ENCODE assay signal across 12 cellular contexts in the genomic region with DNA sequence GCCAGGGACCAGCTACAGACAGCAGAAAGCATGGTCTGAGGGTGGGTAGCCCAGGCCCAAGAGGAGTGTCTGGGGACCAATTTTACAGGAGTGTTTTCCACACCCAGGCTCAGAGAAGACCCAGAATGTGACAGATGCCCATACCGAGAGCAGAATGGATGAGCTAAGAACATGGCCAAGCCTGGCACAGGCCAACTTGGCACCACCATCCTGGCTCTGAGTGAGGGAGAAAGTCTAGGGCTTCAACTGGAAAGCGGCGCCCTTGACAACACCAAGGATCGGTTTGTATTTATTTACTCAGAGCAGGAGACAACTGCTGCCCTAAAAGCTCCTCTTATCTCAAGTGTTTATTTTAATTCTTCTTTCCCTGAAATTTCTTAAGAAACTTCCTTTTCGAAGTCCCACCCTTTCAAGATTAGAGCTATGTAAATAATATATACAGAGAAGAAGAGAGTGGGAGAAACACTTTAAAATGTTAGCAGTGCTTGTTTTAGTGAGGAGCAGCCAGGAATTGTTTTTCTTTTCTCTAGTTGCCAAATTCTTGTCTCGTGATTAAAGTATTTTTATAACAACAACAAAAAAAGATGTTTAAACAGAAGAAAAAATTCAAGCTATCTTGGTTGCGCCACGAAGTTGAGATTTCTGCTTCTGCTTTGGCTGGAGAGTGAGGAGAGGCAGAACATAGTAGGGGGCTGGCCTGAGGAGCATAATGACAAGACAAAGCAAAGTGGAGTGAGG. TPM values are rescaled to one million over a fixed set of nuclear protein-coding genes. Genes with fewer than 3 reads are reported as not detected.
A peak's percentile ranks its signal among the peaks of the same experiment; 100 is the strongest.
DNase-seq lines count a peak whose midpoint lies in the region; ATAC-seq and TF ChIP-seq lines count a peak whose summit lies in the region.
"Had no signal": no experiment of that assay in that cellular context is flagged by ENCODE, and none has a peak within 500 bp of the region (broad histone marks: within the 10 kb centered on the region; RNA-seq: fewer than 3 reads in every experiment).

No MANE protein-coding gene starts in this region.

- WGBS in GM23248 (ENCODE audit: low coverage in 1 of 2, low lambda C conversion rate in 2 of 2, missing lambda C conversion rate in 2 of 2), 2 experiments, result 24 to 26% methylated on average over 8 of the region's 8 CpGs

- H3K27me3 ChIP-seq in GM23248 (replicated peaks; ENCODE audit: insufficient read depth), result 0 out of 2 replicates have a peak, but pooled peaks cover 14% of the 10 kb centered on the region

- TF ChIP-seq POLR2A in GM18505 (IDR thresholded peaks at IDR 0.05; ENCODE audit: borderline replicate concordance, extremely low read depth, insufficient read depth, insufficient read length), result no peak

- H3K4me3 Mint-ChIP-seq in central memory CD8-positive, alpha-beta T cell, result no peak overlapping the region
- H3K4me3 Mint-ChIP-seq: activated T-cell treated with anti-CD3 and anti-CD28 coated beads, Interleukin-2, amount 50 U/mL, for 72 hours had no signal

- H3K79me2 ChIP-seq in GM23248 (ENCODE audit: insufficient read depth), result no peaks in the 10 kb centered on the region

- peak overlapping the region; percentile 46 for H3K4me2 ChIP-seq in GM23248 (ENCODE audit: unreplicated experiment)

- peaks cover 30% of the 10 kb centered on the region for H3F3A ChIP-seq in GM23248 (ENCODE audit: insufficient read depth)

- peaks cover 16% of the 10 kb centered on the region for H3K4me1 ChIP-seq in GM23248 (ENCODE audit: insufficient read depth)

- no peak for ATAC-seq in central memory CD8-positive, alpha-beta T cell (replicated peaks; ENCODE audit: extremely low read depth, poor library complexity, severe bottlenecking)
- ATAC-seq in GM18505 (IDR thresholded peaks at IDR 0.05; ENCODE audit: unreplicated experiment), result no peak
- ATAC-seq: activated T-cell treated with anti-CD3 and anti-CD28 coated beads, Interleukin-2, amount 50 U/mL, for 72 hours had no signal

- H3K4me3 ChIP-seq in GM23248, result 0 out of 2 replicates have a peak overlapping the region, but pooled peaks have one; percentile 6

- peak overlapping the region; percentile 16 for H3K27ac Mint-ChIP-seq in central memory CD8-positive, alpha-beta T cell (ENCODE audit: low read depth)
- H3K27ac Mint-ChIP-seq: activated T-cell treated with anti-CD3 and anti-CD28 coated beads, Interleukin-2, amount 50 U/mL, for 72 hours had no signal

- peaks cover 31% of the 10 kb centered on the region for H3K27me3 Mint-ChIP-seq in central memory CD8-positive, alpha-beta T cell

- H3K9me2 ChIP-seq in GM23248 (ENCODE audit: insufficient read depth), result no peaks in the 10 kb centered on the region

- H3K9me3 Mint-ChIP-seq in central memory CD8-positive, alpha-beta T cell, result no peaks in the 10 kb centered on the region
- H3K9me3 Mint-ChIP-seq: activated T-cell treated with anti-CD3 and anti-CD28 coated beads, Interleukin-2, amount 50 U/mL, for 72 hours had no signal

- peak overlapping the region; percentile 14 for H3K9ac ChIP-seq in GM23248

- in situ Hi-C loops in GM23248 (cut with MboI), result no loop called here

- DNase-seq in GM23248 (peak; percentile 69), iris pigment epithelial cell (ENCODE audit: low read depth) (peak; percentile 77), superior temporal gyrus (ENCODE audit: extremely low spot score) (peak; percentile 28), NCI-H82 treated with DMSO at 0.1 percent for 48 hours (lab: John Stamatoyannopoulos, UW; ENCODE audit: unreplicated experiment) (no peak)
- DNase-seq in central memory CD8-positive, alpha-beta T cell (ENCODE audit: low spot score in 2 of 2), result no peak
- DNase-seq in activated CD8-positive, alpha-beta memory T cell treated with anti-CD3 and anti-CD28 coated beads, Interleukin-2, amount 50 U/mL, for 4 hours, result no peak
- DNase-seq in activated T-cell treated with anti-CD3 and anti-CD28 coated beads, Interleukin-2, amount 50 U/mL, for 48 hours, result no peak
- DNase-seq: activated T-cell treated with anti-CD3 and anti-CD28 coated beads, Interleukin-2, amount 50 U/mL, for 72 hours; NCI-H345; T-helper 9 cell had no signal

- no peaks in the 10 kb centered on the region for H3K9me3 ChIP-seq in GM23248 (ENCODE audit: low read depth)

- no peaks in the 10 kb centered on the region for H3K36me3 ChIP-seq in GM23248 (ENCODE audit: low read depth)

- peaks cover 4% of the 10 kb centered on the region for H3K36me3 Mint-ChIP-seq in central memory CD8-positive, alpha-beta T cell (ENCODE audit: insufficient read depth)

- H3K27ac ChIP-seq in GM23248, result peak overlapping the region; percentile 61

- no peaks in the 10 kb centered on the region for H3K4me1 Mint-ChIP-seq in central memory CD8-positive, alpha-beta T cell

- H2AFZ ChIP-seq in GM23248, result no peak overlapping the region

- no peaks in the 10 kb centered on the region for H4K20me1 ChIP-seq in GM23248 (ENCODE audit: insufficient read depth)

RNA-seq across cellular contexts. Expression of gene TNXB, which starts 16.2 kb away (rescaled TPM):
- total RNA-seq in GM23248 (2014; rRNA removed; shearing (Covaris generic)), result 23.5 and 23.8 TPM in 2 replicates
- 5.2 TPM in 2 replicates for polyA plus RNA-seq in GM23248 (2016; fragmentation: Nextera tagmentation; extraction: Ambion mirVana)

RNA-seq across cellular contexts. Expression of gene ATF6B, which starts 35.1 kb away (rescaled TPM):
- 33.3 and 37.3 TPM in 2 replicates for total RNA-seq in GM23248 (2014; rRNA removed; shearing (Covaris generic))
- polyA plus RNA-seq in GM23248 (2016; fragmentation: Nextera tagmentation; extraction: Ambion mirVana), result 51.7 and 54.1 TPM in 2 replicates

RNA-seq across cellular contexts. Expression of gene FKBPL, which starts 37.2 kb away (rescaled TPM):
- total RNA-seq in GM23248 (2014; rRNA removed; shearing (Covaris generic)), result 2.9 and 5.3 TPM in 2 replicates
- 6.2 and 6.9 TPM in 2 replicates for polyA plus RNA-seq in GM23248 (2016; fragmentation: Nextera tagmentation; extraction: Ambion mirVana)

RNA-seq across cellular contexts. Expression of gene CYP21A2, which starts 54.7 kb away (rescaled TPM):
- not detected in 2 replicates for total RNA-seq in GM23248 (2014; rRNA removed; shearing (Covaris generic))
- not detected in 2 replicates for polyA plus RNA-seq in GM23248 (2016; fragmentation: Nextera tagmentation; extraction: Ambion mirVana)
- total RNA-seq: lung microvascular endothelial cell had no signal

RNA-seq across cellular contexts. Expression of gene PRRT1, which starts 58.8 kb away (rescaled TPM):
- total RNA-seq in GM23248 (2014; rRNA removed; shearing (Covaris generic)), result 1.2 TPM in 1 of 2 replicates, not detected in the other
- polyA plus RNA-seq in GM23248 (2016; fragmentation: Nextera tagmentation; extraction: Ambion mirVana), result 2.1 and 2.2 TPM in 2 replicates

Comparison
In these comparisons a context has a peak if more than half of its experiments do, and no peak if none do; other contexts are left out.
1. DNase-seq: peak in GM23248 (single experiment), iris pigment epithelial cell (single experiment) and superior temporal gyrus (single experiment); none in central memory CD8-positive, alpha-beta T cell (0 of 2), activated CD8-positive, alpha-beta memory T cell treated with anti-CD3 and anti-CD28 coated beads, Interleukin-2, amount 50 U/mL, for 4 hours (single experiment), NCI-H82 treated with DMSO at 0.1 percent for 48 hours (single experiment) and activated T-cell treated with anti-CD3 and anti-CD28 coated beads, Interleukin-2, amount 50 U/mL, for 48 hours (0 of 2).